ENCODE assay signal across 8 cellular contexts in genomic region chr3:108099679-108100428, GRCh38. TPM values are rescaled to one million over a fixed set of nuclear protein-coding genes. Genes with fewer than 3 reads are reported as not detected.
DNase-seq lines count a peak whose midpoint lies in the region; ATAC-seq and TF ChIP-seq lines count a peak whose summit lies in the region.

No MANE protein-coding gene starts in this region.

- no peaks in the 10 kb centered on the region for H3K9me2 ChIP-seq in DOHH2 (replicated peaks; ENCODE audit: control insufficient read depth, low read length)

- H3K9me3 ChIP-seq in DOHH2 (ENCODE audit: control insufficient read depth, insufficient read depth, low read length), result no peaks in the 10 kb centered on the region
- H3K9me3 ChIP-seq in effector memory CD4-positive, alpha-beta T cell (ENCODE audit: control insufficient read depth, low read length), result no peaks in the 10 kb centered on the region

- no peaks in the 10 kb centered on the region for H3K27me3 ChIP-seq in DOHH2 (ENCODE audit: control insufficient read depth, low read length)
- no peaks in the 10 kb centered on the region for H3K27me3 ChIP-seq in effector memory CD4-positive, alpha-beta T cell (replicated peaks; ENCODE audit: control insufficient read depth, insufficient read depth, low read length, poor library complexity, severe bottlenecking)

- DNase-seq in HUDEP-2 (lab: John Stamatoyannopoulos, UW; ENCODE audit: unreplicated experiment in 76 of 76) (peak in 68 of 76 experiments; percentile 5 to 81 (median 52)), NCI-H774 (lab: John Stamatoyannopoulos, UW) (no peak), hepatic stellate cell (ENCODE audit: low spot score) (no peak), left lobe of liver (ENCODE audit: low spot score) (no peak)
- DNase-seq in effector memory CD4-positive, alpha-beta T cell, result no peak
- no peak for DNase-seq in effector CD8-positive, alpha-beta T cell (lab: John Stamatoyannopoulos, UW)

- no peaks in the 10 kb centered on the region for H3K36me3 ChIP-seq in DOHH2 (ENCODE audit: control insufficient read depth, low read length)
- no peaks in the 10 kb centered on the region for H3K36me3 ChIP-seq in effector memory CD4-positive, alpha-beta T cell (ENCODE audit: control insufficient read depth, insufficient read depth, low read length)

- peak overlapping the region; percentile 51 for H3K4me2 ChIP-seq in DOHH2 (ENCODE audit: low read length)

- H3K4me1 ChIP-seq in DOHH2 (ENCODE audit: control insufficient read depth, low read length), result peaks cover 35% of the 10 kb centered on the region
- peaks cover 15% of the 10 kb centered on the region for H3K4me1 ChIP-seq in effector memory CD4-positive, alpha-beta T cell (ENCODE audit: control insufficient read depth, insufficient read depth, low read length, poor library complexity, severe bottlenecking)

- H3K27ac ChIP-seq in DOHH2 (ENCODE audit: low read depth, low read length), result no peak overlapping the region
- H3K27ac ChIP-seq in effector memory CD4-positive, alpha-beta T cell (ENCODE audit: insufficient read depth, low read length, poor library complexity, severe bottlenecking), result peak overlapping the region; percentile 37

- H3K4me3 ChIP-seq in DOHH2 (ENCODE audit: low read length), result no peak overlapping the region
- H3K4me3 ChIP-seq in effector memory CD4-positive, alpha-beta T cell (ENCODE audit: insufficient read depth, low read depth, low read length, poor library complexity, severe bottlenecking), result no peak overlapping the region

- H3K79me2 ChIP-seq in DOHH2 (ENCODE audit: control insufficient read depth, low read length), result no peaks in the 10 kb centered on the region

- no peak for TF ChIP-seq CTCF in DOHH2 (IDR thresholded peaks at IDR 0.05; ENCODE audit: low read depth, low read length, poor library complexity, severe bottlenecking)

- 0 out of 2 replicates have a peak, but pooled peaks cover 3% of the 10 kb centered on the region for H3F3A ChIP-seq in DOHH2 (ENCODE audit: control insufficient read depth, insufficient read depth)

- peak; percentile 19 for ATAC-seq in GM19452 (IDR thresholded peaks at IDR 0.05; ENCODE audit: unreplicated experiment)
- no peak for ATAC-seq in left lobe of liver

- H4K20me1 ChIP-seq in DOHH2 (ENCODE audit: control insufficient read depth, insufficient read depth, low read depth, low read length), result no peaks in the 10 kb centered on the region

RNA-seq across cellular contexts. Expression of gene CD47, which starts 9.0 kb away (rescaled TPM):
- total RNA-seq in left lobe of liver, result 21.8 TPM

Comparison
In these comparisons a context has a peak if more than half of its experiments do, and no peak if none do; other contexts are left out.
1. DNase-seq: peak in HUDEP-2 (68 of 76); none in effector memory CD4-positive, alpha-beta T cell (0 of 3), NCI-H774 (single experiment), effector CD8-positive, alpha-beta T cell (single experiment), hepatic stellate cell (single experiment) and left lobe of liver (single experiment).